In the genomic region with DNA sequence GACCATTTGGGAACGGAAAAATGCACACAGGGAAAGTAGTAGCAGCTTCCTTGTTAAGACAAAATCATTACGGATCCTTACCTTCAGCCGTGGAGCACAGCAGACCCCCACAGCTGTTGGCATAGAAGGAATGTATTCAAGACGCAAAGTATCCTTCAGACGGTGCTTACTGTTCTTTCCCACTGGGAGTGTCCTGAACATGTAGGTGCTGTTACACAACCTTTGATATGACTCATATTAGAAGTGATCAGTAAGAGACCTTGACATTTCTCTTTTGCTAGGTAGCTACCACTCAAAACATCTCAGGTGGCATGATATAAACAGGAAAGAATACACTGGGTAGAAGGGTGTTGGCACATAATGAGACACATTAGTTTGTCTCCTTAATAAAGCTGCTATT, we compare ENCODE assay signal across 24 cellular contexts.
DNase-seq lines count a peak whose midpoint lies in the region; ATAC-seq, FAIRE-seq and TF ChIP-seq lines count a peak whose summit lies in the region.
"Had no signal": no experiment of that assay in that cellular context is flagged by ENCODE, and none has a peak within 500 bp of the region (broad histone marks: within the 10 kb centered on the region; RNA-seq: fewer than 3 reads in every experiment).

No MANE protein-coding gene starts in this region.

- H3K9me3 Mint-ChIP-seq in natural killer cell, result no peaks in the 10 kb centered on the region
- H3K9me3 Mint-ChIP-seq: CD4-positive, alpha-beta T cell; CD8-positive, alpha-beta memory T cell; GM23338 had no signal

- H3K9me3 ChIP-seq in lower lobe of right lung, result no peaks in the 10 kb centered on the region
- H3K9me3 ChIP-seq: A549; BE2C; BLaER1 treated with 17β-estradiol and CSF1 and Interleukin-3, amounts not matched to agents 10 nM and 100 nM had no signal

- H3K27me3 Mint-ChIP-seq in natural killer cell (ENCODE audit: low read depth in 2 of 2), result peaks cover 0 to 20% of the 10 kb centered on the region in 2 donors
- H3K27me3 Mint-ChIP-seq: CD4-positive, alpha-beta T cell had no signal

- H3K4me3 ChIP-seq in bronchial epithelial cell (ENCODE audit: low read depth, low read length) (no peak overlapping the region), lower lobe of right lung (no peak overlapping the region)
- H3K4me3 ChIP-seq: A549; BLaER1 treated with 17β-estradiol and CSF1 and Interleukin-3, amounts not matched to agents 10 nM and 100 nM; GM12878; GM23338 had no signal

- H3K36me3 ChIP-seq in bronchial epithelial cell (ENCODE audit: control insufficient read depth, insufficient read depth, low read length) (no peaks in the 10 kb centered on the region), lower lobe of right lung (no peaks in the 10 kb centered on the region)
- H3K36me3 ChIP-seq: BE2C; BLaER1 treated with 17β-estradiol and CSF1 and Interleukin-3, amounts not matched to agents 10 nM and 100 nM had no signal

- CTCF ChIA-PET in RWPE1 (lab: Yijun Ruan, JAX), result interaction anchor here (0.6 kb wide), 1 partner anchor 404 kb away, joined by 3 read pairs; no protein-coding TSS in a partner anchor

- no peak overlapping the region for H3K27ac ChIP-seq in RWPE1
- H3K27ac ChIP-seq in lower lobe of right lung, result no peak overlapping the region
- H3K27ac ChIP-seq: A549; BLaER1 treated with 17β-estradiol and CSF1 and Interleukin-3, amounts not matched to agents 10 nM and 100 nM had no signal

- no peaks in the 10 kb centered on the region for H3K27me3 ChIP-seq in bronchial epithelial cell (ENCODE audit: control insufficient read depth, insufficient read depth, low read length)
- no peaks in the 10 kb centered on the region for H3K27me3 ChIP-seq in lower lobe of right lung (ENCODE audit: low read depth)
- H3K27me3 ChIP-seq: BE2C had no signal

- no peaks in the 10 kb centered on the region for H3K36me3 Mint-ChIP-seq in natural killer cell
- H3K36me3 Mint-ChIP-seq: CD14-positive monocyte; CD8-positive, alpha-beta memory T cell had no signal

- H3K4me1 ChIP-seq in lower lobe of right lung, result no peaks in the 10 kb centered on the region
- H3K4me1 ChIP-seq: A549; BE2C; BLaER1 treated with 17β-estradiol and CSF1 and Interleukin-3, amounts not matched to agents 10 nM and 100 nM had no signal

- TF ChIP-seq CTCF in RWPE1 (conservative IDR thresholded peaks at IDR 0.05; ENCODE audit: low read depth), result no peak
- TF ChIP-seq CTCF in bronchial epithelial cell (IDR thresholded peaks at IDR 0.05; ENCODE audit: insufficient read depth, low read length, severe bottlenecking), result no peak
- TF ChIP-seq CTCF in lower lobe of right lung (IDR thresholded peaks at IDR 0.05), result no peak
- no peak for TF ChIP-seq CTCF in natural killer cell (IDR thresholded peaks at IDR 0.05)

- no peak for FAIRE-seq in bronchial epithelial cell (lab: Jason Lieb, UNC)
- FAIRE-seq: A549, GM12878, GM19239 had no signal

- no peak overlapping the region for H3K4me3 Mint-ChIP-seq in natural killer cell
- H3K4me3 Mint-ChIP-seq: CD14-positive monocyte; CD4-positive, alpha-beta T cell; CD8-positive, alpha-beta memory T cell; GM23338; H9 had no signal

- intact Hi-C loops in lower lobe of right lung (cut with DNase I) (no loop called here), natural killer cell (cut with micrococcal nuclease) (no loop called here)

- ATAC-seq in lower lobe of right lung (peak; percentile 78), natural killer cell (no peak)
- ATAC-seq in activated CD4-positive, CD25-positive, alpha-beta regulatory T cell treated with anti-CD3 and anti-CD28 coated beads, Interleukin-2, amount 50 U/mL, for 24 hours, result no peak
- ATAC-seq: A549, GM12878, GM23338, HCT116 had no signal

- POLR2A ChIA-PET in RWPE1 (lab: Yijun Ruan, JAX; ENCODE audit: low non-redundant PET), result no interaction called here

- no peak overlapping the region for H3K27ac Mint-ChIP-seq in natural killer cell
- H3K27ac Mint-ChIP-seq: CD14-positive monocyte; CD4-positive, alpha-beta T cell; CD8-positive, alpha-beta memory T cell; GM23338; H9 had no signal

- DNase-seq in RWPE1 (ENCODE audit: low spot score) (peak; percentile 5), bronchial epithelial cell (ENCODE audit: low read depth) (peak; percentile 6), lower lobe of right lung (no peak), T1000 (lab: John Stamatoyannopoulos, UW) (no peak), natural killer cell (no peak)
- DNase-seq: 8988T; ACHN; AML-193; BE2C; CD4-positive, alpha-beta T cell; CD8-positive, alpha-beta memory T cell; DMS 273 treated with DMSO at 0.1 percent for 48 hours; DMS79; EL; GDM1; H9 had no signal

- peaks cover 0 to 5% of the 10 kb centered on the region in 2 donors for H3K4me1 Mint-ChIP-seq in natural killer cell
- H3K4me1 Mint-ChIP-seq: CD14-positive monocyte, GM23338, H9 had no signal

Comparison
In these comparisons a context has a peak if more than half of its experiments do, and no peak if none do; other contexts are left out.
1. DNase-seq: peak in RWPE1 (single experiment) and bronchial epithelial cell (single experiment); none in lower lobe of right lung (single experiment), T1000 (single experiment) and natural killer cell (single experiment).
2. ATAC-seq: peak in lower lobe of right lung (2 of 2); none in activated CD4-positive, CD25-positive, alpha-beta regulatory T cell treated with anti-CD3 and anti-CD28 coated beads, Interleukin-2, amount 50 U/mL, for 24 hours (0 of 2) and natural killer cell (0 of 3).